Comparison of ENCODE assay signal across 34 cellular contexts in genomic region chr13:61935710-61936109, GRCh38.
"Had no signal": no experiment of that assay in that cellular context is flagged by ENCODE, and none has a peak within 500 bp of the region (broad histone marks: within the 10 kb centered on the region; RNA-seq: fewer than 3 reads in every experiment).

No MANE protein-coding gene starts in this region.

- H3K4me1 Mint-ChIP-seq: activated B cell treated with CpG ODN at 0.5 μM for 24 hours; activated naive CD8-positive, alpha-beta T cell treated with anti-CD3 and anti-CD28 coated beads, Interleukin-2, amount 50 U/mL, for 24 hours; activated T-helper 17 cell treated with anti-CD3 and anti-CD28 coated beads, Interleukin-2, amount 50 U/mL, for 72 hours had no signal

- H3K9me3 Mint-ChIP-seq: activated naive CD8-positive, alpha-beta T cell treated with anti-CD3 and anti-CD28 coated beads, Interleukin-2, amount 50 U/mL, for 24 hours had no signal

- H3K27me3 Mint-ChIP-seq: activated B cell treated with CpG ODN at 0.5 μM for 24 hours; activated CD8-positive, alpha-beta T cell treated with anti-CD3 and anti-CD28 coated beads for 36 hours; activated naive CD8-positive, alpha-beta T cell; activated naive CD8-positive, alpha-beta T cell treated with anti-CD3 and anti-CD28 coated beads, Interleukin-2, amount 50 U/mL, for 24 hours; activated T-helper 17 cell treated with anti-CD3 and anti-CD28 coated beads, Interleukin-2, amount 50 U/mL, for 72 hours; effector memory CD8-positive, alpha-beta T cell had no signal

- FAIRE-seq: colon had no signal

- H3K4me3 ChIP-seq: adrenal gland, body of pancreas, esophagus muscularis mucosa, gastrocnemius medialis, heart left ventricle had no signal

- H3K36me3 ChIP-seq: adrenal gland, esophagus muscularis mucosa, gastrocnemius medialis, heart left ventricle, WERI-Rb-1 had no signal

- H3K36me3 Mint-ChIP-seq: activated naive CD8-positive, alpha-beta T cell had no signal

- H3K4me1 ChIP-seq: adrenal gland, body of pancreas, esophagus muscularis mucosa, foreskin keratinocyte, gastrocnemius medialis, heart left ventricle had no signal

- H3K27me3 ChIP-seq: adrenal gland, body of pancreas, esophagus muscularis mucosa, foreskin keratinocyte, gastrocnemius medialis, heart left ventricle had no signal

- ATAC-seq: activated CD4-positive, CD25-positive, alpha-beta regulatory T cell treated with anti-CD3 and anti-CD28 coated beads, Interleukin-2, amount 50 U/mL, for 24 hours; activated CD8-positive, alpha-beta T cell treated with anti-CD3 and anti-CD28 coated beads for 36 hours; activated naive CD8-positive, alpha-beta T cell treated with anti-CD3 and anti-CD28 coated beads, Interleukin-2, amount 50 U/mL, for 24 hours; activated T-cell treated with anti-CD3 and anti-CD28 coated beads, Interleukin-2, amount 50 U/mL, for 4 hours; activated T-helper 17 cell treated with anti-CD3 and anti-CD28 coated beads, Interleukin-2, amount 50 U/mL, for 72 hours; body of pancreas; effector memory CD8-positive, alpha-beta T cell; foreskin keratinocyte; gastrocnemius medialis; heart left ventricle had no signal

- DNase-seq: activated B cell treated with CpG ODN at 0.5 μM for 24 hours; activated CD4-positive, alpha-beta T cell treated with anti-CD3 and anti-CD28 coated beads for 48 hours; activated CD4-positive, alpha-beta T cell treated with anti-CD3 and anti-CD28 coated beads, Interleukin-2, amount 50 U/mL, for 1 hour; activated CD4-positive, alpha-beta T cell treated with anti-CD3 and anti-CD28 coated beads, Interleukin-2, amount 50 U/mL, for 48 hours; activated CD8-positive, alpha-beta memory T cell treated with anti-CD3 and anti-CD28 coated beads for 24 hours; activated CD8-positive, alpha-beta T cell treated with anti-CD3 and anti-CD28 coated beads for 36 hours; activated effector memory CD4-positive, alpha-beta T cell treated with Interleukin-2 at 50 U/mL for 16 hours; activated gamma-delta T cell treated with Interleukin-2 at 50 U/mL for 16 hours; activated naive CD4-positive, alpha-beta T cell treated with anti-CD3 and anti-CD28 coated beads, Interleukin-2, amount 50 U/mL, for 16 hours; activated naive CD4-positive, alpha-beta T cell treated with Interleukin-2 at 50 U/mL for 16 hours; activated naive CD8-positive, alpha-beta T cell treated with anti-CD3 and anti-CD28 coated beads, Interleukin-2, amount 50 U/mL, for 24 hours; activated T-cell treated with anti-CD3 and anti-CD28 coated beads, Interleukin-2, amount 50 U/mL, for 4 hours; adrenal gland; amygdala; aorta; body of pancreas; caudate nucleus; cortex of kidney; dermis blood vessel endothelial cell; effector CD4-positive, alpha-beta T cell; effector memory CD8-positive, alpha-beta T cell; erythroblast; foreskin keratinocyte; gastrocnemius medialis; glutamatergic neuron; heart left ventricle; hypothalamus; T1000; WERI-Rb-1 had no signal

- H3K4me3 Mint-ChIP-seq: activated B cell treated with CpG ODN at 0.5 μM for 24 hours; activated CD8-positive, alpha-beta T cell treated with anti-CD3 and anti-CD28 coated beads for 36 hours; activated naive CD8-positive, alpha-beta T cell; activated naive CD8-positive, alpha-beta T cell treated with anti-CD3 and anti-CD28 coated beads, Interleukin-2, amount 50 U/mL, for 24 hours; activated T-cell treated with anti-CD3 and anti-CD28 coated beads, Interleukin-2, amount 50 U/mL, for 4 hours; activated T-helper 17 cell treated with anti-CD3 and anti-CD28 coated beads, Interleukin-2, amount 50 U/mL, for 72 hours; effector memory CD8-positive, alpha-beta T cell had no signal

- H3K9me3 ChIP-seq: adrenal gland, body of pancreas, esophagus muscularis mucosa, gastrocnemius medialis, heart left ventricle had no signal

- H3K27ac Mint-ChIP-seq: activated B cell treated with CpG ODN at 0.5 μM for 24 hours; activated CD8-positive, alpha-beta T cell treated with anti-CD3 and anti-CD28 coated beads for 36 hours; activated naive CD8-positive, alpha-beta T cell; activated naive CD8-positive, alpha-beta T cell treated with anti-CD3 and anti-CD28 coated beads, Interleukin-2, amount 50 U/mL, for 24 hours; activated T-helper 17 cell treated with anti-CD3 and anti-CD28 coated beads, Interleukin-2, amount 50 U/mL, for 72 hours; effector memory CD8-positive, alpha-beta T cell had no signal

- H3K27ac ChIP-seq: adrenal gland, body of pancreas, esophagus muscularis mucosa, foreskin keratinocyte, gastrocnemius medialis, heart left ventricle, WERI-Rb-1 had no signal
